ENCODE assay signal across 33 cellular contexts in genomic region chr17:8719291-8720246, GRCh38. TPM values are rescaled to one million over a fixed set of nuclear protein-coding genes. Genes with fewer than 3 reads are reported as not detected.
DNase-seq lines count a peak whose midpoint lies in the region; ATAC-seq, FAIRE-seq and TF ChIP-seq lines count a peak whose summit lies in the region.
"Had no signal": no experiment of that assay in that cellular context is flagged by ENCODE, and none has a peak within 500 bp of the region (broad histone marks: within the 10 kb centered on the region; RNA-seq: fewer than 3 reads in every experiment).

No MANE protein-coding gene starts in this region.

- H3K4me3 Mint-ChIP-seq in Caco-2 (ENCODE audit: unreplicated experiment) (no peak overlapping the region), natural killer cell (no peak overlapping the region)
- H3K4me3 Mint-ChIP-seq: CD8-positive, alpha-beta T cell; HFFc6 had no signal

- H3K27me3 Mint-ChIP-seq in Caco-2 (ENCODE audit: insufficient read depth, unreplicated experiment) (no peaks in the 10 kb centered on the region), natural killer cell (ENCODE audit: low read depth in 2 of 2) (peaks cover 3 to 6% of the 10 kb centered on the region in 2 donors)

- ATAC-seq in A549 (no peak), natural killer cell (no peak)
- ATAC-seq: CD8-positive, alpha-beta T cell; GM12878; Right ventricle myocardium inferior had no signal

- H3K36me3 ChIP-seq in Caco-2 (ENCODE audit: control insufficient read depth, insufficient read depth, low read length) (no peaks in the 10 kb centered on the region), hepatocyte (replicated peaks; ENCODE audit: insufficient read depth, low read depth) (no peaks in the 10 kb centered on the region), testis (ENCODE audit: low read depth, missing control alignments) (no peaks in the 10 kb centered on the region)
- H3K36me3 ChIP-seq: HAP-1, SJSA1 had no signal

- H3K9me2 ChIP-seq in hepatocyte (replicated peaks; ENCODE audit: insufficient read depth): no peaks in the 10 kb centered on the region

- TF ChIP-seq CTCF in A549 (IDR thresholded peaks at IDR 0.05) (no peak), Caco-2 (IDR thresholded peaks at IDR 0.05; ENCODE audit: insufficient read depth in 1 of 2, low read depth in 1 of 2, low read length in 1 of 2, severe bottlenecking in 1 of 2, unreplicated experiment in 1 of 2) (no peak), hepatocyte (IDR thresholded peaks at IDR 0.05; ENCODE audit: poor library complexity) (no peak), natural killer cell (IDR thresholded peaks at IDR 0.05) (no peak), testis (IDR thresholded peaks at IDR 0.05) (no peak)

- no peak for TF ChIP-seq RAD21 in A549 (conservative IDR thresholded peaks at IDR 0.05 in 1 of 2, IDR thresholded peaks at IDR 0.05 in 1 of 2)

- H3K27ac Mint-ChIP-seq in Caco-2 (ENCODE audit: unreplicated experiment) (peak overlapping the region; percentile 57), natural killer cell (no peak overlapping the region)
- H3K27ac Mint-ChIP-seq: CD8-positive, alpha-beta T cell; HFFc6 had no signal

- H3K4me2 ChIP-seq in A549 (no peak overlapping the region), hepatocyte (no peak overlapping the region)
- H3K4me2 ChIP-seq: PC-9 had no signal

- H3K9me3 ChIP-seq in A549 (no peaks in the 10 kb centered on the region), Caco-2 (no peaks in the 10 kb centered on the region), hepatocyte (ENCODE audit: low read depth) (no peaks in the 10 kb centered on the region), testis (no peaks in the 10 kb centered on the region)
- H3K9me3 ChIP-seq: HAP-1, SJSA1 had no signal

- TF ChIP-seq POLR2A in A549 (IDR thresholded peaks at IDR 0.05; ENCODE audit: low read length): no peak
- no peak for TF ChIP-seq POLR2A in testis (IDR thresholded peaks at IDR 0.05)

- no peaks in the 10 kb centered on the region for H3K79me2 ChIP-seq in hepatocyte

- no peak for DNase-seq in A549 (ENCODE audit: low read depth in 1 of 2, low spot score in 1 of 2)
- DNase-seq in Caco-2: peak; percentile 21 to 53
- DNase-seq in hepatocyte (ENCODE audit: low spot score): no peak
- DNase-seq in posterior vena cava (ENCODE audit: low spot score): peak; percentile 19
- DNase-seq in natural killer cell: no peak
- no peak for DNase-seq in testis
- DNase-seq in NCI-H345 treated with DMSO at 0.1 percent for 48 hours (lab: John Stamatoyannopoulos, UW; ENCODE audit: unreplicated experiment): no peak
- DNase-seq: AML-193; CD8-positive, alpha-beta T cell; DMS 273 treated with DMSO at 0.1 percent for 48 hours; DMS79; EL; GDM1; GOT3; HFFc6; KBM-7; MV-4-11; NCI-H1105; NCI-H1436 treated with DMSO at 0.1 percent for 48 hours; NCI-H187 treated with DMSO at 0.1 percent for 48 hours; NCI-H446 treated with DMSO at 0.1 percent for 48 hours; NCI-H526 treated with DMSO at 0.1 percent for 48 hours; PC-9 had no signal

- POLR2A ChIA-PET in A549 (lab: Yijun Ruan, JAX) (no interaction called here), Caco-2 (lab: Charles Lee) (no interaction called here)

- H3K4me1 Mint-ChIP-seq in Caco-2 (ENCODE audit: low read depth, unreplicated experiment) (peaks cover 20% of the 10 kb centered on the region), natural killer cell (no peaks in the 10 kb centered on the region)

- no peaks in the 10 kb centered on the region for H4K20me1 ChIP-seq in hepatocyte (ENCODE audit: insufficient read depth, poor library complexity, severe bottlenecking)

- 52% methylated on average over 5 of the region's 5 CpGs for WGBS in A549 (ENCODE audit: missing lambda C conversion rate)
- 90% methylated on average over 5 of the region's 5 CpGs for WGBS in hepatocyte (ENCODE audit: low lambda C conversion rate, missing lambda C conversion rate)
- WGBS in testis, 2 donors: 80 to 81% methylated on average over 5 of the region's 5 CpGs

- FAIRE-seq in A549 (lab: Jason Lieb, UNC): peak; percentile 13
- FAIRE-seq: A204.1, GM12878 had no signal

- no peak overlapping the region for H2AFZ ChIP-seq in hepatocyte
- H2AFZ ChIP-seq: PC-9 had no signal

- intact Hi-C loops in Caco-2 (cut with micrococcal nuclease; ENCODE audit: unreplicated experiment): no loop called here
- intact Hi-C loops in posterior vena cava (cut with DNase I): no loop called here
- intact Hi-C loops in natural killer cell (cut with micrococcal nuclease): no loop called here
- intact Hi-C loops in testis (cut with DNase I; ENCODE audit: low total_unique reads): no loop called here

- H3K27ac ChIP-seq in A549 (no peak overlapping the region), hepatocyte (peak overlapping the region; percentile 17), testis (no peak overlapping the region)
- H3K27ac ChIP-seq: C4-2B, PC-9, SJSA1 had no signal

- H3K4me3 ChIP-seq in A549: no peak overlapping the region
- H3K4me3 ChIP-seq in Caco-2 (ENCODE audit: low read depth, low read length): no peak overlapping the region
- H3K4me3 ChIP-seq in hepatocyte: no peak overlapping the region
- no peak overlapping the region for H3K4me3 ChIP-seq in testis
- H3K4me3 ChIP-seq: GM12878, HAP-1, PC-9, SJSA1 had no signal

- no TSS peak for BruUV-seq in Caco-2 (replicated peaks; lab: Mats Ljungman, UMichigan)

- CTCF ChIA-PET in A549 (lab: Yijun Ruan, JAX) (no interaction called here), Caco-2 (lab: Charles Lee) (no interaction called here)

- H3K27me3 ChIP-seq in Caco-2 (replicated peaks; ENCODE audit: control insufficient read depth, insufficient read depth, low read length): no peaks in the 10 kb centered on the region
- H3K27me3 ChIP-seq in hepatocyte: no peaks in the 10 kb centered on the region
- no peaks in the 10 kb centered on the region for H3K27me3 ChIP-seq in testis
- H3K27me3 ChIP-seq: SJSA1 had no signal

- H3K9me3 Mint-ChIP-seq in Caco-2 (ENCODE audit: unreplicated experiment): no peaks in the 10 kb centered on the region
- H3K9me3 Mint-ChIP-seq in natural killer cell: no peaks in the 10 kb centered on the region
- H3K9me3 Mint-ChIP-seq: CD8-positive, alpha-beta T cell had no signal

- H3K4me1 ChIP-seq in A549 (no peaks in the 10 kb centered on the region), Caco-2 (peaks cover 15% of the 10 kb centered on the region), hepatocyte (ENCODE audit: insufficient read depth) (no peaks in the 10 kb centered on the region), testis (no peaks in the 10 kb centered on the region)
- H3K4me1 ChIP-seq: HAP-1, SJSA1 had no signal

- H3K36me3 Mint-ChIP-seq in Caco-2 (ENCODE audit: insufficient read depth, unreplicated experiment) (no peaks in the 10 kb centered on the region), natural killer cell (no peaks in the 10 kb centered on the region)
- H3K36me3 Mint-ChIP-seq: CD8-positive, alpha-beta T cell had no signal

- no peak for TF ChIP-seq EP300 in A549 (IDR thresholded peaks at IDR 0.05)

TF ChIP-seq in A549, 52 proteins besides CTCF, POLR2A, EP300 and RAD21:
- no peak for TF ChIP-seq MAFK (IDR thresholded peaks at IDR 0.05; ENCODE audit: partially characterized antibody)
- no peak for TF ChIP-seq JUN (IDR thresholded peaks at IDR 0.05)
- no peak for TF ChIP-seq TFCP2L1 (CRISPR knock-in tag; IDR thresholded peaks at IDR 0.05)
- no peak for TF ChIP-seq FOSL2 (IDR thresholded peaks at IDR 0.05)
- TF ChIP-seq FOSL2 (CRISPR knock-in tag; IDR thresholded peaks at IDR 0.05): no peak
- TF ChIP-seq SMC3 (IDR thresholded peaks at IDR 0.05): no peak
- TF ChIP-seq MAX (IDR thresholded peaks at IDR 0.05): no peak
- no peak for TF ChIP-seq KDM1A (IDR thresholded peaks at IDR 0.05; ENCODE audit: low read depth)
- TF ChIP-seq PHF8 (IDR thresholded peaks at IDR 0.05; ENCODE audit: borderline replicate concordance, low read depth): no peak

RNA-seq across cellular contexts. Expression of gene CCDC42, which starts 25.1 kb away (rescaled TPM):
- polyA plus RNA-seq in A549 (2011; rRNA removed): not detected in 2 replicates
- polyA plus RNA-seq in A549 (2012; cell fraction: cytosol; rRNA removed): 0.04 TPM in 1 of 2 replicates, not detected in the other
- polyA plus RNA-seq in A549 (2012; cell fraction: nucleus; rRNA removed): not detected in 2 replicates
- not detected in 3 replicates for polyA plus RNA-seq in A549 (2017; fragmentation: RNase III; extraction: RNeasy Plus Mini Kit Qiagen cat#74134 plus additional on column Dnase treatment)
- polyA minus RNA-seq in A549 (2011; rRNA and poly(A)+ RNA removed): not detected in 2 replicates
- total RNA-seq in Caco-2 (2022): not detected in 2 replicates
- 0.53 TPM in 1 of 2 replicates, not detected in the other for total RNA-seq in hepatocyte
- 1.7 and 3.2 TPM in 2 replicates for polyA plus RNA-seq in hepatocyte
- not detected for total RNA-seq in posterior vena cava
- under 1 TPM in 2 of 3 donors, not detected in 1; 0.27 to 0.75 TPM for total RNA-seq in natural killer cell
- total RNA-seq in testis: 10 to 100 TPM; 52.7 to 71.7 TPM
- polyA plus RNA-seq in testis (ENCODE audit: insufficient read depth, low read depth, low replicate concordance): 260 TPM
- total RNA-seq: HFFc6, HT1080, LHCN-M2, MCF 10A, PC-9, Right ventricle myocardium inferior, RPMI7951, SJSA1 had no signal

RNA-seq across cellular contexts. Expression of gene SPDYE4, which starts 38.8 kb away (rescaled TPM):
- not detected in 2 replicates for polyA plus RNA-seq in A549 (2011; rRNA removed)
- polyA plus RNA-seq in A549 (2012; cell fraction: cytosol; rRNA removed): not detected in 2 replicates
- polyA plus RNA-seq in A549 (2012; cell fraction: nucleus; rRNA removed): not detected in 2 replicates
- not detected in 3 replicates for polyA plus RNA-seq in A549 (2017; fragmentation: RNase III; extraction: RNeasy Plus Mini Kit Qiagen cat#74134 plus additional on column Dnase treatment)
- not detected in 2 replicates for polyA minus RNA-seq in A549 (2011; rRNA and poly(A)+ RNA removed)
- not detected in 2 replicates for total RNA-seq in Caco-2 (2022)
- not detected in 2 replicates for total RNA-seq in hepatocyte
- not detected in 2 replicates for polyA plus RNA-seq in hepatocyte
- not detected for total RNA-seq in posterior vena cava
- not detected for total RNA-seq in natural killer cell
- 10 to 100 TPM in 1 of 2 donors, 1 to 10 TPM in 1; 3.3 to 19.6 TPM for total RNA-seq in testis
- 17.6 TPM for polyA plus RNA-seq in testis (ENCODE audit: insufficient read depth, low read depth, low replicate concordance)
- total RNA-seq: CD8-positive, alpha-beta T cell; GM12878; HFFc6; HT1080; LHCN-M2; MCF 10A; PC-9; Right ventricle myocardium inferior; RPMI7951; SJSA1 had no signal

Comparison
In these comparisons a context has a peak if more than half of its experiments do, and no peak if none do; other contexts are left out.
1. DNase-seq: peak in Caco-2 (2 of 2) and posterior vena cava (single experiment); none in A549 (0 of 2), hepatocyte (single experiment), natural killer cell (single experiment), testis (single experiment) and NCI-H345 treated with DMSO at 0.1 percent for 48 hours (single experiment).
2. RNA of gene CCDC42, which starts 25.1 kb away (total RNA-seq): 52.7 to 71.7 TPM in testis; 0.53 TPM in hepatocyte, 0.27 to 0.75 TPM in natural killer cell, not detected in posterior vena cava and not detected in Caco-2; every median in the first group is over 10 times any median in the second.